In the genomic region with DNA sequence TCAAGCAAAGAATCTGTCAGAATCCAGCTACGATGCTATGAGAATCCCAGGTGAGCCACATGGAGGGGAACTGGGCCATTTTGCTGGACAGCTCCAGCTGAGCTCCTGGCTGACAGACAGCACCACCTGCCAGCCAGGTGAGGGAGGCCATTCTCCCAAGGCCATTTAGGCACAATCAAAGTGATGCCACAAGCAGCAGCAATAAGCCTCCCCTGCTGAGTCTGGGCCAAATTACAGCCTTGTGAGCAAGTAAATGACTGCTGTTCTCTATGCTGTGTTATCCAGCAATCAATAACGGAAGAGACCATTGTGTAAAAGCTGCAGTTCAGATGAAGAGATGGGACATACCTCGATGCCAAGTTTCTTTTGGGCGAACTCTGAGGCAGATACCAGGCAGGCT, we compare ENCODE assay signal across 18 cellular contexts. TPM values are rescaled to one million over a fixed set of nuclear protein-coding genes. Genes with fewer than 3 reads are reported as not detected.
DNase-seq lines count a peak whose midpoint lies in the region; ATAC-seq and TF ChIP-seq lines count a peak whose summit lies in the region.
"Had no signal": no experiment of that assay in that cellular context is flagged by ENCODE, and none has a peak within 500 bp of the region (broad histone marks: within the 10 kb centered on the region; RNA-seq: fewer than 3 reads in every experiment).

No MANE protein-coding gene starts in this region.

- H3K27ac Mint-ChIP-seq in GM23338 (no peak overlapping the region), T-helper 17 cell (peak overlapping the region; percentile 62)
- H3K27ac Mint-ChIP-seq: activated naive CD8-positive, alpha-beta T cell treated with anti-CD3 and anti-CD28 coated beads for 36 hours; CD4-positive, CD25-positive, alpha-beta regulatory T cell; dendritic cell treated with granulocyte-macrophage colony-stimulating factor and Interleukin-4, amounts not matched to agents 40 ng/mL and 50 ng/mL, for 4 days; stimulated activated naive CD8-positive, alpha-beta T cell treated with anti-CD3 and anti-CD28 coated beads, Interleukin-15, Interleukin-2, amounts not matched to agents 100 ng/mL and 50 ng/mL, for 24 hours; T-helper 2 cell treated with Interferon-gamma antibody and Interleukin-4, amounts not matched to agents 5 μg/mL and 100 μg/mL, for 36 hours had no signal

- DNase-seq in GM23338 (ENCODE audit: low spot score): peak; percentile 76
- peak; percentile 86 to 98 for DNase-seq in NCI-H2081 (lab: John Stamatoyannopoulos, UW)
- DNase-seq in T-helper 17 cell: no peak
- DNase-seq in left lobe of liver (ENCODE audit: low spot score): peak; percentile 47
- DNase-seq in vagina (ENCODE audit: extremely low spot score in 2 of 2): no peak
- no peak for DNase-seq in HuH-7.5 (ENCODE audit: low spot score)
- DNase-seq in A172 (ENCODE audit: low spot score): no peak
- DNase-seq: activated naive CD8-positive, alpha-beta T cell treated with anti-CD3 and anti-CD28 coated beads for 36 hours; CD4-positive, CD25-positive, alpha-beta regulatory T cell; gastrocnemius medialis; stimulated activated CD4-positive, alpha-beta T cell treated with anti-CD3 and anti-CD28 coated beads, Interleukin-1b, Interleukin-23, amount 100 ng/mL, for 48 hours had no signal

- H3K9me3 Mint-ChIP-seq in GM23338: no peaks in the 10 kb centered on the region
- H3K9me3 Mint-ChIP-seq: activated naive CD8-positive, alpha-beta T cell treated with anti-CD3 and anti-CD28 coated beads for 36 hours; dendritic cell treated with granulocyte-macrophage colony-stimulating factor and Interleukin-4, amounts not matched to agents 40 ng/mL and 50 ng/mL, for 4 days; stimulated activated naive CD8-positive, alpha-beta T cell treated with anti-CD3 and anti-CD28 coated beads, Interleukin-15, Interleukin-2, amounts not matched to agents 100 ng/mL and 50 ng/mL, for 24 hours; T-helper 2 cell treated with Interferon-gamma antibody and Interleukin-4, amounts not matched to agents 5 μg/mL and 100 μg/mL, for 36 hours had no signal

- H3K9me2 ChIP-seq in GM23338 (ENCODE audit: insufficient read depth): no peaks in the 10 kb centered on the region

- H3K36me3 Mint-ChIP-seq in GM23338 (ENCODE audit: low read depth) (no peaks in the 10 kb centered on the region), T-helper 17 cell (ENCODE audit: low read depth) (no peaks in the 10 kb centered on the region)
- H3K36me3 Mint-ChIP-seq: activated naive CD8-positive, alpha-beta T cell treated with anti-CD3 and anti-CD28 coated beads for 36 hours; CD4-positive, CD25-positive, alpha-beta regulatory T cell had no signal

- H3K27ac ChIP-seq in GM23338 (ENCODE audit: low read depth) (no peak overlapping the region), vagina (no peak overlapping the region)
- H3K27ac ChIP-seq: gastrocnemius medialis, KMS-11, parathyroid adenoma had no signal

- intact Hi-C loops in vagina (cut with DNase I): no loop called here

- TF ChIP-seq CTCF in GM23338 (conservative IDR thresholded peaks at IDR 0.05; ENCODE audit: low read depth in 2 of 2) (peak; percentile 45 to 76), vagina (IDR thresholded peaks at IDR 0.05) (no peak)

- H3K27me3 ChIP-seq in GM23338 (ENCODE audit: insufficient read depth) (no peaks in the 10 kb centered on the region), vagina (no peaks in the 10 kb centered on the region)
- H3K27me3 ChIP-seq: gastrocnemius medialis had no signal

- no peaks in the 10 kb centered on the region for H3K79me2 ChIP-seq in GM23338 (replicated peaks; ENCODE audit: insufficient read depth)
- H3K79me2 ChIP-seq: parathyroid adenoma had no signal

- H3K4me1 ChIP-seq in GM23338 (ENCODE audit: insufficient read depth) (no peaks in the 10 kb centered on the region), vagina (no peaks in the 10 kb centered on the region)
- H3K4me1 ChIP-seq: gastrocnemius medialis, parathyroid adenoma had no signal

- TF ChIP-seq POLR2A in vagina (IDR thresholded peaks at IDR 0.05): no peak

- ATAC-seq in GM23338: peak; percentile 98
- no peak for ATAC-seq in T-helper 17 cell
- peak; percentile 72 for ATAC-seq in left lobe of liver
- ATAC-seq in HG03097 (IDR thresholded peaks at IDR 0.05; ENCODE audit: low FRiP score, unreplicated experiment): no peak
- ATAC-seq: gastrocnemius medialis had no signal

- H3K4me3 Mint-ChIP-seq in GM23338 (no peak overlapping the region), T-helper 17 cell (no peak overlapping the region)
- H3K4me3 Mint-ChIP-seq: activated naive CD8-positive, alpha-beta T cell treated with anti-CD3 and anti-CD28 coated beads for 36 hours; CD4-positive, CD25-positive, alpha-beta regulatory T cell; dendritic cell treated with granulocyte-macrophage colony-stimulating factor and Interleukin-4, amounts not matched to agents 40 ng/mL and 50 ng/mL, for 4 days; stimulated activated naive CD8-positive, alpha-beta T cell treated with anti-CD3 and anti-CD28 coated beads, Interleukin-15, Interleukin-2, amounts not matched to agents 100 ng/mL and 50 ng/mL, for 24 hours; T-helper 2 cell treated with Interferon-gamma antibody and Interleukin-4, amounts not matched to agents 5 μg/mL and 100 μg/mL, for 36 hours had no signal

- H3K4me1 Mint-ChIP-seq in GM23338 (peaks cover 3% of the 10 kb centered on the region; the same call in 2 of the 3 replicates), T-helper 17 cell (no peaks in the 10 kb centered on the region)
- H3K4me1 Mint-ChIP-seq: activated naive CD8-positive, alpha-beta T cell treated with anti-CD3 and anti-CD28 coated beads for 36 hours; CD4-positive, CD25-positive, alpha-beta regulatory T cell had no signal

- H3K4me3 ChIP-seq in GM23338: no peak overlapping the region
- H3K4me3 ChIP-seq in vagina: no peak overlapping the region
- H3K4me3 ChIP-seq: gastrocnemius medialis, HAP-1 had no signal

- H3F3A ChIP-seq in GM23338 (replicated peaks; ENCODE audit: low read depth): no peaks in the 10 kb centered on the region

- H3K36me3 ChIP-seq in GM23338 (ENCODE audit: insufficient read depth): no peaks in the 10 kb centered on the region
- H3K36me3 ChIP-seq in vagina: no peaks in the 10 kb centered on the region
- H3K36me3 ChIP-seq: gastrocnemius medialis, HAP-1 had no signal

- H3K4me2 ChIP-seq in GM23338: no peak overlapping the region
- H3K4me2 ChIP-seq: KMS-11 had no signal

- no peak overlapping the region for H2AFZ ChIP-seq in GM23338
- H2AFZ ChIP-seq: parathyroid adenoma had no signal

- H4K20me1 ChIP-seq in GM23338 (replicated peaks; ENCODE audit: insufficient read depth): no peaks in the 10 kb centered on the region

- peaks cover 6% of the 10 kb centered on the region for H3K9me3 ChIP-seq in T-helper 17 cell (ENCODE audit: control insufficient read depth, low read length, poor library complexity, severe bottlenecking)
- no peaks in the 10 kb centered on the region for H3K9me3 ChIP-seq in vagina
- H3K9me3 ChIP-seq: gastrocnemius medialis, HAP-1 had no signal

- H3K27me3 Mint-ChIP-seq in GM23338 (ENCODE audit: insufficient read depth, low read depth, poor library complexity): no peaks in the 10 kb centered on the region
- peaks cover 61% of the 10 kb centered on the region for H3K27me3 Mint-ChIP-seq in T-helper 17 cell

TF ChIP-seq in GM23338, 12 proteins besides CTCF, POLR2A, EP300 and RAD21 (continues in another document):
- TF ChIP-seq ZNF331 (CRISPR knock-in tag; IDR thresholded peaks at IDR 0.05; ENCODE audit: low read depth): no peak
- TF ChIP-seq, protein P1, sequence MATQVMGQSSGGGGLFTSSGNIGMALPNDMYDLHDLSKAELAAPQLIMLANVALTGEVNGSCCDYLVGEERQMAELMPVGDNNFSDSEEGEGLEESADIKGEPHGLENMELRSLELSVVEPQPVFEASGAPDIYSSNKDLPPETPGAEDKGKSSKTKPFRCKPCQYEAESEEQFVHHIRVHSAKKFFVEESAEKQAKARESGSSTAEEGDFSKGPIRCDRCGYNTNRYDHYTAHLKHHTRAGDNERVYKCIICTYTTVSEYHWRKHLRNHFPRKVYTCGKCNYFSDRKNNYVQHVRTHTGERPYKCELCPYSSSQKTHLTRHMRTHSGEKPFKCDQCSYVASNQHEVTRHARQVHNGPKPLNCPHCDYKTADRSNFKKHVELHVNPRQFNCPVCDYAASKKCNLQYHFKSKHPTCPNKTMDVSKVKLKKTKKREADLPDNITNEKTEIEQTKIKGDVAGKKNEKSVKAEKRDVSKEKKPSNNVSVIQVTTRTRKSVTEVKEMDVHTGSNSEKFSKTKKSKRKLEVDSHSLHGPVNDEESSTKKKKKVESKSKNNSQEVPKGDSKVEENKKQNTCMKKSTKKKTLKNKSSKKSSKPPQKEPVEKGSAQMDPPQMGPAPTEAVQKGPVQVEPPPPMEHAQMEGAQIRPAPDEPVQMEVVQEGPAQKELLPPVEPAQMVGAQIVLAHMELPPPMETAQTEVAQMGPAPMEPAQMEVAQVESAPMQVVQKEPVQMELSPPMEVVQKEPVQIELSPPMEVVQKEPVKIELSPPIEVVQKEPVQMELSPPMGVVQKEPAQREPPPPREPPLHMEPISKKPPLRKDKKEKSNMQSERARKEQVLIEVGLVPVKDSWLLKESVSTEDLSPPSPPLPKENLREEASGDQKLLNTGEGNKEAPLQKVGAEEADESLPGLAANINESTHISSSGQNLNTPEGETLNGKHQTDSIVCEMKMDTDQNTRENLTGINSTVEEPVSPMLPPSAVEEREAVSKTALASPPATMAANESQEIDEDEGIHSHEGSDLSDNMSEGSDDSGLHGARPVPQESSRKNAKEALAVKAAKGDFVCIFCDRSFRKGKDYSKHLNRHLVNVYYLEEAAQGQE (IDR thresholded peaks at IDR 0.05; ENCODE audit: unreplicated experiment): peak; percentile 89

RNA-seq across cellular contexts. Expression of a gene that starts 14.1 kb away (rescaled TPM):
- total RNA-seq in GM23338 (2014; rRNA removed; shearing (Covaris generic)): not detected in 2 replicates
- not detected in 2 replicates for polyA plus RNA-seq in GM23338 (2016; fragmentation: Nextera tagmentation; extraction: Ambion mirVana)
- total RNA-seq in T-helper 17 cell (not detected), left lobe of liver (2.2 TPM), vagina (not detected)
- total RNA-seq in A172 (2014; rRNA removed; shearing (Covaris generic)): not detected in 2 replicates
- total RNA-seq: activated naive CD8-positive, alpha-beta T cell treated with anti-CD3 and anti-CD28 coated beads for 36 hours; CD4-positive, CD25-positive, alpha-beta regulatory T cell; gastrocnemius medialis had no signal
- polyA plus RNA-seq: CD4-positive, CD25-positive, alpha-beta regulatory T cell had no signal

Comparison
In these comparisons a context has a peak if more than half of its experiments do, and no peak if none do; other contexts are left out.
1. ATAC-seq: peak in GM23338 (single experiment) and left lobe of liver (single experiment); none in T-helper 17 cell (single experiment) and HG03097 (single experiment).
2. DNase-seq: peak in GM23338 (single experiment), NCI-H2081 (2 of 2) and left lobe of liver (single experiment); none in T-helper 17 cell (0 of 3), vagina (0 of 2), HuH-7.5 (single experiment) and A172 (single experiment).
3. CTCF ChIP-seq: peak in GM23338 (2 of 2); none in vagina (0 of 3).